ENCODE assay signal across 10 cellular contexts in the genomic region with DNA sequence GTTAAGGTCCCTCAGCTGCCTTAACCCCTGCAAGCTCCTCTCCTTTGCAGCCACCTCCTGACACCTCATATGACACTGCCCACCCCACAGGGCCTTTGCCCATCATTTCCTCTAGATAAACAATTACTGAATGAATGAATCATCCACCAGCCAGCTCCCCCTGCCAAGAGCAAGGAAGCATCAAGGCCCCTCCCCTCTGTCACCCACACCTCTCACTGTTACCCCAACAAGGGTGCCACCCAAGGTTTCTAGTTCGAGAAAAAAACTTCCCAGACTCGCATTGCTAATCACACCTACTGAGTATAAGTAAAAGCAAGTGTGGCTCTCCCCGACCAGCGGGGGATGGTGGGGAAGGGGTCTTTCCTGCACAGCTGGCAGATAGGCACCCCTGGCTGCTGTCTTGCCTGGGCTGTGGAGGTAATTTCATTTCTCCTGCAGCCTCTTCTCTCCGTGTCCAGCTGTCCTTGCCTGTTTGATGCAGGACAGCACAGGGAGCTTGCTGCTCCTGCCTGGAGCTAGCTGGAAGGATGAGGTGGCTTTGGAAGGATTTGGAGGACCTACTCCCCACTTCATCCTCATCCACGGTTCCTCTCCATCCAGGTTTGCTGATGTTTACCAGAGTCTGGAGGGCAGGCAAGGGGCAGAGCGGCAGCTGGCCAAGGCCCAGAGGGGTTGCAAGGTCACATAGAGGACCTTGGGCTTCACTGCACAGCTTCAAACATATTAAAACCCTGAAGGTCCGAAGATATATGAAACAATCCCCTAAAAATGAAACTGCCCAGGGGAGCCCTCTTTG. TPM values are rescaled to one million over a fixed set of nuclear protein-coding genes. Genes with fewer than 3 reads are reported as not detected.
DNase-seq lines count a peak whose midpoint lies in the region; ATAC-seq lines count a peak whose summit lies in the region.
"Had no signal": no experiment of that assay in that cellular context is flagged by ENCODE, and none has a peak within 500 bp of the region (broad histone marks: within the 10 kb centered on the region; RNA-seq: fewer than 3 reads in every experiment).

No MANE protein-coding gene starts in this region.

- H3K27me3 Mint-ChIP-seq in activated naive CD8-positive, alpha-beta T cell treated with anti-CD3 and anti-CD28 coated beads, Interleukin-2, amount 10 ng/mL, durations not matched to agents 7 days and 5 days: no peaks in the 10 kb centered on the region

- peak overlapping the region; percentile 15 for H3K27ac Mint-ChIP-seq in activated naive CD8-positive, alpha-beta T cell treated with anti-CD3 and anti-CD28 coated beads, Interleukin-2, amount 10 ng/mL, durations not matched to agents 7 days and 5 days
- H3K27ac Mint-ChIP-seq: memory B cell had no signal

- no peaks in the 10 kb centered on the region for H3K36me3 ChIP-seq in BLaER1 treated with 17β-estradiol and CSF1 and Interleukin-3, amounts not matched to agents 10 nM and 100 nM
- no peaks in the 10 kb centered on the region for H3K36me3 ChIP-seq in neuronal stem cell (replicated peaks in 1 of 2; ENCODE audit: control insufficient read depth in 2 of 2, insufficient read depth in 2 of 2, low read length in 2 of 2)

- peak overlapping the region in 9 of 11 experiments; percentile 2 to 52 (median 27); a peak in 9 of 22 replicates for H3K9ac ChIP-seq in BLaER1 treated with 17β-estradiol and CSF1 and Interleukin-3, amounts not matched to agents 10 nM and 100 nM
- H3K9ac ChIP-seq in neuronal stem cell (ENCODE audit: low read depth, low read length, poor library complexity): no peak overlapping the region

- H3K14ac ChIP-seq in neuronal stem cell (ENCODE audit: low read length): no peak overlapping the region

- no peak overlapping the region for H3K4me3 Mint-ChIP-seq in activated naive CD8-positive, alpha-beta T cell treated with anti-CD3 and anti-CD28 coated beads, Interleukin-2, amount 10 ng/mL, durations not matched to agents 7 days and 5 days
- H3K4me3 Mint-ChIP-seq: memory B cell had no signal

- ATAC-seq in activated naive CD8-positive, alpha-beta T cell treated with anti-CD3 and anti-CD28 coated beads, Interleukin-2, amount 10 ng/mL, durations not matched to agents 7 days and 5 days (ENCODE audit: low read depth): peak; percentile 69
- ATAC-seq in HG03442 (IDR thresholded peaks at IDR 0.05; ENCODE audit: unreplicated experiment): no peak

- H3K4me1 ChIP-seq in BLaER1 treated with 17β-estradiol and CSF1 and Interleukin-3, amounts not matched to agents 10 nM and 100 nM: peaks cover 56 to 92% (median 77%) of the 10 kb centered on the region in 10 experiments
- peaks cover 32 to 36% of the 10 kb centered on the region in 2 donors for H3K4me1 ChIP-seq in neuronal stem cell (ENCODE audit: control insufficient read depth in 2 of 2, insufficient read depth in 1 of 2, low read depth in 1 of 2, low read length in 2 of 2)

- no peak overlapping the region for H2BK5ac ChIP-seq in neuronal stem cell (ENCODE audit: low read length)

- WGBS in neuronal stem cell (ENCODE audit: extremely low coverage in 2 of 2, insufficient read length in 2 of 2, insufficient replicate concordance in 1 of 2), 2 donors: no CpG with 5 or more reads among the region's 8 CpGs

- POLR2A ChIA-PET in activated naive CD8-positive, alpha-beta T cell treated with anti-CD3 and anti-CD28 coated beads, Interleukin-2, amount 10 ng/mL, durations not matched to agents 7 days and 5 days (lab: Charles Lee): interaction anchor here (1.2 to 12.2 kb wide), 4 partner anchors 15 to 601 kb away, joined by 4 to 226 read pairs (median 10); a partner anchor contains a TSS

- no peak overlapping the region for H2BK120ac ChIP-seq in neuronal stem cell (ENCODE audit: low read depth, low read length)

- peaks cover 20% of the 10 kb centered on the region for H3K4me1 Mint-ChIP-seq in activated naive CD8-positive, alpha-beta T cell treated with anti-CD3 and anti-CD28 coated beads, Interleukin-2, amount 10 ng/mL, durations not matched to agents 7 days and 5 days

- H3K9me3 ChIP-seq in BLaER1 treated with 17β-estradiol and CSF1 and Interleukin-3, amounts not matched to agents 10 nM and 100 nM (replicated peaks in 1 of 11): peaks cover 0 to 18% (median 12%) of the 10 kb centered on the region in 11 experiments; a peak in 16 of 22 replicates
- no peaks in the 10 kb centered on the region for H3K9me3 ChIP-seq in neuronal stem cell (replicated peaks in 1 of 2; ENCODE audit: control insufficient read depth in 2 of 2, insufficient read depth in 1 of 2, low read depth in 1 of 2, low read length in 2 of 2)

- DNase-seq in RPMI8226: peak; percentile 42
- peak; percentile 29 for DNase-seq in activated naive CD8-positive, alpha-beta T cell treated with anti-CD3 and anti-CD28 coated beads, Interleukin-2, amount 10 ng/mL, durations not matched to agents 7 days and 5 days
- DNase-seq in neuronal stem cell (ENCODE audit: low spot score): no peak
- no peak for DNase-seq in NCI-H2081 treated with DMSO at 0.1 percent for 48 hours (lab: John Stamatoyannopoulos, UW)
- DNase-seq in NCI-H1048 (lab: John Stamatoyannopoulos, UW): no peak
- DNase-seq in GM03348 (ENCODE audit: low spot score): no peak
- DNase-seq: MM.1S had no signal

- H4K91ac ChIP-seq in neuronal stem cell (ENCODE audit: low read depth, low read length, poor library complexity): no peak overlapping the region

- no peak overlapping the region for H4K8ac ChIP-seq in neuronal stem cell (ENCODE audit: low read depth, low read length)

- H3K27me3 ChIP-seq in BLaER1 treated with 17β-estradiol and CSF1 and Interleukin-3, amounts not matched to agents 10 nM and 100 nM: no peaks in the 10 kb centered on the region
- H3K27me3 ChIP-seq in neuronal stem cell (ENCODE audit: control insufficient read depth in 3 of 3, insufficient read depth in 3 of 3, low read depth in 1 of 3, low read length in 3 of 3): no peaks in the 10 kb centered on the region

- H3K18ac ChIP-seq in neuronal stem cell (ENCODE audit: low read length): peak overlapping the region; percentile 5

- peaks cover 1% of the 10 kb centered on the region for H3K9me3 Mint-ChIP-seq in activated naive CD8-positive, alpha-beta T cell treated with anti-CD3 and anti-CD28 coated beads, Interleukin-2, amount 10 ng/mL, durations not matched to agents 7 days and 5 days
- H3K9me3 Mint-ChIP-seq: memory B cell had no signal

- no peak overlapping the region for H2AK5ac ChIP-seq in neuronal stem cell (ENCODE audit: low read depth, low read length)

- H2BK12ac ChIP-seq in neuronal stem cell (ENCODE audit: low read length): no peak overlapping the region

- peak overlapping the region; percentile 83 for H2BK15ac ChIP-seq in neuronal stem cell (ENCODE audit: low read length)

- H3K36me3 Mint-ChIP-seq in activated naive CD8-positive, alpha-beta T cell treated with anti-CD3 and anti-CD28 coated beads, Interleukin-2, amount 10 ng/mL, durations not matched to agents 7 days and 5 days: peaks cover 2% of the 10 kb centered on the region
- H3K36me3 Mint-ChIP-seq: memory B cell had no signal

- no peak overlapping the region for H3K23ac ChIP-seq in neuronal stem cell (ENCODE audit: low read depth, low read length, poor library complexity)

- H3K4ac ChIP-seq in neuronal stem cell (ENCODE audit: low read length): no peak overlapping the region

- peak overlapping the region in 9 of 11 experiments; percentile 12 to 76 (median 41); a peak in 11 of 22 replicates for H3K27ac ChIP-seq in BLaER1 treated with 17β-estradiol and CSF1 and Interleukin-3, amounts not matched to agents 10 nM and 100 nM
- no peak overlapping the region for H3K27ac ChIP-seq in neuronal stem cell (replicated peaks; ENCODE audit: low read length)

- no peaks in the 10 kb centered on the region for H3K79me1 ChIP-seq in neuronal stem cell (ENCODE audit: low read depth, low read length)

- H4K20me1 ChIP-seq in BLaER1 treated with 17β-estradiol and CSF1 and Interleukin-3, amounts not matched to agents 10 nM and 100 nM: no peaks in the 10 kb centered on the region

- H3K4me3 ChIP-seq in BLaER1 treated with 17β-estradiol and CSF1 and Interleukin-3, amounts not matched to agents 10 nM and 100 nM: 0 out of 20 replicates have a peak overlapping the region, but pooled peaks of 1 of the 10 experiments have one; percentile 1
- no peak overlapping the region for H3K4me3 ChIP-seq in neuronal stem cell (ENCODE audit: low read length in 2 of 2)

- H2AFZ ChIP-seq in neuronal stem cell (ENCODE audit: low read length): no peak overlapping the region

- H3K4me2 ChIP-seq in BLaER1 treated with 17β-estradiol and CSF1 and Interleukin-3, amounts not matched to agents 10 nM and 100 nM: peak overlapping the region; percentile 48 to 96 (median 79)
- H3K4me2 ChIP-seq in neuronal stem cell (ENCODE audit: insufficient read depth, low read length, poor library complexity, severe bottlenecking): no peak overlapping the region

RNA-seq across cellular contexts. Expression of a gene that starts 33.1 kb away (rescaled TPM):
- total RNA-seq in activated naive CD8-positive, alpha-beta T cell treated with anti-CD3 and anti-CD28 coated beads, Interleukin-2, amount 10 ng/mL, durations not matched to agents 7 days and 5 days: 100 to 1,000 TPM; 168 to 171 TPM
- 82.5 TPM for polyA plus RNA-seq in neuronal stem cell (2013, experiment 1 of 2)
- 83.8 TPM for polyA plus RNA-seq in neuronal stem cell (2013, experiment 2 of 2)

Comparison
In these comparisons a context has a peak if more than half of its experiments do, and no peak if none do; other contexts are left out.
1. DNase-seq: peak in RPMI8226 (single experiment) and activated naive CD8-positive, alpha-beta T cell treated with anti-CD3 and anti-CD28 coated beads, Interleukin-2, amount 10 ng/mL, durations not matched to agents 7 days and 5 days (single experiment); none in neuronal stem cell (single experiment), NCI-H2081 treated with DMSO at 0.1 percent for 48 hours (single experiment), NCI-H1048 (single experiment) and GM03348 (single experiment).